ENCODE assay signal across 27 cellular contexts in the genomic region with DNA sequence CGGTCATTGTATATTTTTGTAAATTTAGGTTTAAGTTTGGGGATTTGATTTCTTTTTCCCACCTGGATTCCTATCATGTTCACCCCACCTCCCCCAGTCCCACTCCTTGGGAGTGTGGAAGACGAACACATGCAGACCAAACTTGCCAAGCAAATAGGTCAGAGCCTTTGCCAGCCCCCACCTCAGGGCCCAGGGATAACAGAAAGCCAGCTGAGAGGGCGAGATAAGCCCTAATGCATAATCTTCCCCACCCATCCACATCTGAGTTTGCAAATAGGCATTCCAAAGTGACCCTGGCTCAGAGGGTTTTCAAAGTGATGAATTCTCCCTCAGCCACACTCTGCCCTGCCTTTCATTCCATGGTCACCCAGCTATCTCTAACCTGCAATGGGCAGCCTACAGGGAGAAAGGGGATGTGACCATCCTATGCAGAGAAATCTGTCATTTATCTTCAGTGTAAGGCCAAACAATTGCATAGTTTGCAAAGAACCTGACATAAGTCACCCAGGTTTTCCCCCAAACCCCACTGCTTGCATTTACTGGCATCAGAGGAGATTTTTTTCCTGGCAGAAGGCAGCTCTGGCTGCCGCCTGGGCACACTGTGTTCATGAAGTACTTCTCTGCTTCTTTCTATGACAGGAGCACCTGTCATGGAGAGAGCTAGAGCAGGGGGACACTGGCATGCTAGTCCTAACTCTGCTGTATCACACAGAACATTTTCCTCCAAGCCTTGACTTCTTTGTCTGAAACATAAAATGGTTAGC.
DNase-seq lines count a peak whose midpoint lies in the region; ATAC-seq, FAIRE-seq and TF ChIP-seq lines count a peak whose summit lies in the region.
"Had no signal": no experiment of that assay in that cellular context is flagged by ENCODE, and none has a peak within 500 bp of the region (broad histone marks: within the 10 kb centered on the region; RNA-seq: fewer than 3 reads in every experiment).

No MANE protein-coding gene starts in this region.

- H4K5ac ChIP-seq in H1 (ENCODE audit: insufficient read length, low read depth, low read length), result no peak overlapping the region

- no peaks in the 10 kb centered on the region for H3K9me3 Mint-ChIP-seq in progenitor cell of endocrine pancreas (ENCODE audit: low read depth)
- no peaks in the 10 kb centered on the region for H3K9me3 Mint-ChIP-seq in CD14-positive monocyte
- H3K9me3 Mint-ChIP-seq: activated CD4-positive, alpha-beta T cell treated with anti-CD3 and anti-CD28 coated beads, Interleukin-2, amount 10 ng/mL, durations not matched to agents 7 days and 5 days; neural crest cell; stimulated activated effector memory CD8-positive, alpha-beta T cell treated with anti-CD3 and anti-CD28 coated beads, Interleukin-12 subunit alpha, Interleukin-12 subunit beta, amount 100 ng/mL, for 72 hours had no signal

- no peaks in the 10 kb centered on the region for H3K36me3 ChIP-seq in H1 (ENCODE audit: control insufficient read depth in 2 of 4, insufficient read depth in 4 of 4, low read length in 3 of 4)
- H3K36me3 ChIP-seq: right lobe of liver had no signal

- no peaks in the 10 kb centered on the region; the same call in 1 of the 2 replicates for H3K23me2 ChIP-seq in H1 (ENCODE audit: low read depth, low read length)

- H2BK15ac ChIP-seq in H1 (ENCODE audit: low read length), result no peak overlapping the region

- no peak overlapping the region for H2BK12ac ChIP-seq in H1 (ENCODE audit: low read depth, low read length)

- no peak for TF ChIP-seq POLR2A in H1 (IDR thresholded peaks at IDR 0.05; ENCODE audit: control extremely low read depth in 1 of 2, low read depth in 2 of 2, low read length in 2 of 2)

- no peak overlapping the region for H3K9ac ChIP-seq in H1 (replicated peaks in 1 of 4; ENCODE audit: extremely low read depth in 1 of 4, low read depth in 3 of 4, low read length in 3 of 4)
- H3K9ac ChIP-seq: parathyroid adenoma had no signal

- WGBS in H1 (ENCODE audit: extremely low coverage in 1 of 2, insufficient coverage in 1 of 2, insufficient read length in 1 of 2, insufficient replicate concordance in 2 of 2, low coverage in 1 of 2, low lambda C conversion rate in 2 of 2, missing lambda C conversion rate in 1 of 2), 2 experiments, result 85% methylated on average over 4 of the region's 4 CpGs; no CpG with 5 or more reads in 1 of the 2 experiments

- H3K79me2 ChIP-seq in H1 (ENCODE audit: control insufficient read depth in 1 of 2, insufficient read depth in 2 of 2, low read length in 2 of 2), result no peaks in the 10 kb centered on the region
- H3K79me2 ChIP-seq: parathyroid adenoma had no signal

- no peaks in the 10 kb centered on the region for H3K36me3 Mint-ChIP-seq in progenitor cell of endocrine pancreas (ENCODE audit: insufficient read depth)
- H3K36me3 Mint-ChIP-seq in CD14-positive monocyte, result no peaks in the 10 kb centered on the region
- H3K36me3 Mint-ChIP-seq: stimulated activated effector memory CD8-positive, alpha-beta T cell treated with anti-CD3 and anti-CD28 coated beads, Interleukin-12 subunit alpha, Interleukin-12 subunit beta, amount 100 ng/mL, for 72 hours had no signal

- TF ChIP-seq CTCF in H1 (IDR thresholded peaks at IDR 0.05; ENCODE audit: control extremely low read depth in 1 of 3, insufficient read depth in 1 of 3, low read depth in 1 of 3, low read length in 3 of 3) (no peak), progenitor cell of endocrine pancreas (IDR thresholded peaks at IDR 0.05; ENCODE audit: unreplicated experiment) (no peak), CD14-positive monocyte (IDR thresholded peaks at IDR 0.05) (no peak)

- no peak overlapping the region for H4K8ac ChIP-seq in H1 (ENCODE audit: extremely low read depth, insufficient read depth, low read length)

- H3K4ac ChIP-seq in H1 (replicated peaks; ENCODE audit: insufficient read length, low read depth, low read length), result no peak overlapping the region

- H3K79me1 ChIP-seq in H1 (ENCODE audit: low read depth, low read length), result no peaks in the 10 kb centered on the region

- no peaks in the 10 kb centered on the region for H4K20me1 ChIP-seq in H1 (replicated peaks in 1 of 2; ENCODE audit: control insufficient read depth in 1 of 2, insufficient read depth in 2 of 2, low read length in 2 of 2)

- no peak overlapping the region for H4K91ac ChIP-seq in H1 (replicated peaks; ENCODE audit: insufficient read length, low read length)

- H3K4me1 Mint-ChIP-seq in progenitor cell of endocrine pancreas (ENCODE audit: low read depth) (peaks cover 8% of the 10 kb centered on the region), CD14-positive monocyte (peaks cover 10% of the 10 kb centered on the region)

- no peak for TF ChIP-seq EP300 in H1 (IDR thresholded peaks at IDR 0.05; ENCODE audit: borderline replicate concordance in 1 of 2, low read depth in 2 of 2, low read length in 2 of 2)

- no peaks in the 10 kb centered on the region for H3K27me3 ChIP-seq in H1 (replicated peaks in 1 of 4; ENCODE audit: control insufficient read depth in 3 of 4, extremely low read depth in 1 of 4, insufficient read depth in 3 of 4, low read length in 3 of 4)
- H3K27me3 ChIP-seq: body of pancreas, right lobe of liver had no signal

- H3K56ac ChIP-seq in H1 (replicated peaks; ENCODE audit: insufficient read length, low read depth, low read length), result no peak overlapping the region

- H3K27ac ChIP-seq in H1 (ENCODE audit: low read depth, low read length), result no peak overlapping the region
- H3K27ac ChIP-seq: body of pancreas, C4-2B, parathyroid adenoma, right lobe of liver, RWPE1, SK-N-MC had no signal

- CTCF ChIA-PET in H1 (lab: Charles Lee; ENCODE audit: partially characterized antibody), result interaction anchor here (1.0 to 2.7 kb wide), 4 partner anchors 30 to 1043 kb away, joined by 3 to 9 read pairs (median 8); no protein-coding TSS in a partner anchor

- no peak overlapping the region for H3K4me3 ChIP-seq in H1 (ENCODE audit: extremely low read depth in 1 of 4, insufficient read depth in 2 of 4, low read depth in 3 of 4, low read length in 4 of 4)
- H3K4me3 ChIP-seq: body of pancreas, right lobe of liver, SK-N-MC had no signal

- no peak overlapping the region for H2AK5ac ChIP-seq in H1 (ENCODE audit: low read depth, low read length)

- in situ Hi-C loops in G401 (cut with HindIII; ENCODE audit: low sequenced_read_pairs), result no loop called here

- no peak overlapping the region for H3K4me2 ChIP-seq in H1 (ENCODE audit: insufficient read depth in 1 of 2, low read depth in 2 of 2, low read length in 2 of 2)

- intact Hi-C loops in CD14-positive monocyte (cut with micrococcal nuclease), result no loop called here

- peak overlapping the region; percentile 27 for H3K27ac Mint-ChIP-seq in progenitor cell of endocrine pancreas
- H3K27ac Mint-ChIP-seq in CD14-positive monocyte, result no peak overlapping the region
- H3K27ac Mint-ChIP-seq: activated CD4-positive, alpha-beta T cell treated with anti-CD3 and anti-CD28 coated beads, Interleukin-2, amount 10 ng/mL, durations not matched to agents 7 days and 5 days; stimulated activated effector memory CD8-positive, alpha-beta T cell treated with anti-CD3 and anti-CD28 coated beads, Interleukin-12 subunit alpha, Interleukin-12 subunit beta, amount 100 ng/mL, for 72 hours had no signal

- H3K27me3 Mint-ChIP-seq in progenitor cell of endocrine pancreas (peaks cover 27% of the 10 kb centered on the region), CD14-positive monocyte (ENCODE audit: low read depth in 3 of 3) (peaks cover 0 to 4% (median 2%) of the 10 kb centered on the region in 3 donors)

- TF ChIP-seq RAD21 in H1 (IDR thresholded peaks at IDR 0.05 in 1 of 2, conservative IDR thresholded peaks at IDR 0.05 in 1 of 2; ENCODE audit: low read depth in 2 of 2, low read length in 2 of 2), result no peak

- peak; percentile 31 for DNase-seq in G401 (ENCODE audit: low spot score)
- peak; percentile 94 for DNase-seq in OCI-M1 (lab: John Stamatoyannopoulos, UW)
- DNase-seq in H1 (ENCODE audit: low read depth in 1 of 2, low spot score in 2 of 2), result peak in 1 of 2 experiments; percentile 41
- no peak for DNase-seq in progenitor cell of endocrine pancreas (ENCODE audit: low spot score, unreplicated experiment)
- DNase-seq in NCI-H187 treated with DMSO at 0.1 percent for 48 hours (lab: John Stamatoyannopoulos, UW), result no peak
- DNase-seq in CD14-positive monocyte (ENCODE audit: low spot score), result no peak
- no peak for DNase-seq in nucleus accumbens (lab: John Stamatoyannopoulos, UW)
- no peak for DNase-seq in left lobe of liver (ENCODE audit: low spot score)
- DNase-seq: activated CD4-positive, alpha-beta T cell treated with anti-CD3 and anti-CD28 coated beads, Interleukin-2, amount 10 ng/mL, durations not matched to agents 7 days and 5 days; activated T-cell treated with anti-CD3 and anti-CD28 coated beads, Interleukin-2, amount 50 U/mL, for 48 hours; body of pancreas; Karpas-422; mammary epithelial cell; NCI-H1694; NCI-H526 treated with DMSO at 0.1 percent for 48 hours; right lobe of liver; stimulated activated CD4-positive, alpha-beta T cell treated with anti-CD3 and anti-CD28 coated beads, Interleukin-12 subunit alpha, Interleukin-12 subunit beta, amount 100 ng/mL, for 4 hours; stimulated activated CD4-positive, alpha-beta T cell treated with anti-CD3 and anti-CD28 coated beads, Interleukin-4, amount 100 ng/mL, for 24 hours; substantia nigra; T-helper 2 cell had no signal

- peaks cover 0 to 3% (median 0%) of the 10 kb centered on the region in 4 experiments; a peak in 2 of 7 replicates for H3K4me1 ChIP-seq in H1 (replicated peaks in 1 of 4; ENCODE audit: control insufficient read depth in 3 of 4, insufficient read depth in 4 of 4, low read length in 3 of 4)
- H3K4me1 ChIP-seq: body of pancreas, parathyroid adenoma, right lobe of liver had no signal

- no peak for ATAC-seq in left lobe of liver
- ATAC-seq: body of pancreas; right lobe of liver; stimulated activated effector memory CD8-positive, alpha-beta T cell treated with anti-CD3 and anti-CD28 coated beads, Interleukin-12 subunit alpha, Interleukin-12 subunit beta, amount 100 ng/mL, for 72 hours had no signal

- POLR2A ChIA-PET in H1 (lab: Charles Lee; ENCODE audit: partially characterized antibody), result interaction anchor here (1.7 kb wide), 1 partner anchor 8 kb away, joined by 8 read pairs; no protein-coding TSS in a partner anchor

- H2AFZ ChIP-seq in H1 (ENCODE audit: low read length), result 0 out of 2 replicates have a peak overlapping the region, but pooled peaks have one; percentile 35
- H2AFZ ChIP-seq: parathyroid adenoma had no signal

- H3K9me3 ChIP-seq in H1 (ENCODE audit: insufficient read depth in 2 of 2, low read depth in 1 of 2, low read length in 1 of 2), result no peaks in the 10 kb centered on the region
- H3K9me3 ChIP-seq: body of pancreas, right lobe of liver had no signal

- H3K4me3 Mint-ChIP-seq in progenitor cell of endocrine pancreas (ENCODE audit: low read depth) (no peak overlapping the region), CD14-positive monocyte (no peak overlapping the region)
- H3K4me3 Mint-ChIP-seq: activated CD4-positive, alpha-beta T cell treated with anti-CD3 and anti-CD28 coated beads, Interleukin-2, amount 10 ng/mL, durations not matched to agents 7 days and 5 days; neural crest cell; stimulated activated effector memory CD8-positive, alpha-beta T cell treated with anti-CD3 and anti-CD28 coated beads, Interleukin-12 subunit alpha, Interleukin-12 subunit beta, amount 100 ng/mL, for 72 hours had no signal

- H2BK120ac ChIP-seq in H1 (replicated peaks; ENCODE audit: low read depth, low read length), result no peak overlapping the region

- H2BK20ac ChIP-seq in H1 (ENCODE audit: low read length), result no peak overlapping the region

- H3K18ac ChIP-seq in H1 (ENCODE audit: extremely low read depth, low read length), result no peak overlapping the region

- H3K23ac ChIP-seq in H1 (ENCODE audit: insufficient read length), result no peak overlapping the region

- FAIRE-seq in H1 (lab: Jason Lieb, UNC), result no peak
- FAIRE-seq: D721Med had no signal

- no peak overlapping the region for H3K14ac ChIP-seq in H1 (ENCODE audit: insufficient read length)

- H2BK5ac ChIP-seq in H1 (ENCODE audit: low read depth, low read length), result no peak overlapping the region

Comparison
In these comparisons a context has a peak if more than half of its experiments do, and no peak if none do; other contexts are left out.
1. DNase-seq: peak in G401 (single experiment) and OCI-M1 (single experiment); none in progenitor cell of endocrine pancreas (single experiment), NCI-H187 treated with DMSO at 0.1 percent for 48 hours (single experiment), CD14-positive monocyte (single experiment), nucleus accumbens (0 of 56) and left lobe of liver (single experiment).